Comparison of ENCODE assay signal across 8 cellular contexts in the genomic region with DNA sequence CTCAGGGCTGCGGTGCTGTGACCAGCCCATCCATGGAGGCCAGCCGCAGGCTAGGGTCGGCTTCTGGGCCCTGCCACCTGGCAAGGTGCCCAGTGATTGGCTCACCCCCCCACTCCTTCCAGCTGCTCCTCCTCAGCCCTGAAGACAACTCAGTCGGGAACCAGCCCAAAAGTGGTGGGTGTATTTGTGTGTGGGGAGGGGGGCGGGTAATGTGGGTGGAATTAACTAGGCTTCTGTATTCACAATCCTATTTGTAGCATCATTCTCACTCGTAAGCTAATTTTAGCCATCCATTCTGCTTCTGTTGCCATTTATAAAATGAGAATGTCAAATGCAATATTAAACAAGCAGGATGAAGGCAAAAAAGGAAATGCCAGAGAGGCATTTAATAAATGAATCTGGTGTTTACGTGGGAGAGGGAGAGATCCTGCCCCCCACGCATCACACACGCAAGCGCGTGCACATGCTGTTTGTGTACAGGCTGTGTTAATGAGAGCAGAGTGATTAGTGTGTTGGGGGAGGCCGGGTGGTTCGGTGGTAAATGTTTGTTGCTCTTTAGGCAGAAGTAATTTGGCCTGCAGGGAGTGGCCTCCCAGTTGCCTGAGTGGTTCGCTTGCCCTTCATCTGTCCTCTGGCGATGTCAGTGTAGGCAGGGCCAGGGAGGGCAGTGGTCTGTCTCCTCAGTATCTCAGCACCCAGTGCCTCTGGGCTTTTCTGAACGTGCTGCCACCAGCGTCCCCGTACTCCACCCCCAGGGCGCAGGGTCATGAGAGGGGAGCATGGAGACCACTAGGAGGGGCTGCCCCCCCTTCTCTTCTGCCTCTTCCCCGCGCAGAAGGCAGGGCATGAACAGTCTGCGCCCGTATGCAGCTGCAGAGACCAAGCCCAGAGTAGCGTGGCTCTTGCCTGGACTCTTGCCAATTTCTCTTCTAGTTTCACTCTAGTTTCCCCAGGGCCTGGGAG.
DNase-seq lines count a peak whose midpoint lies in the region; ATAC-seq and TF ChIP-seq lines count a peak whose summit lies in the region.

No MANE protein-coding gene starts in this region.

- H3K36me3 Mint-ChIP-seq in activated naive CD4-positive, alpha-beta T cell treated with anti-CD3 and anti-CD28 coated beads, Interleukin-2, amount 10 ng/mL, durations not matched to agents 7 days and 5 days = peaks cover 28% of the 10 kb centered on the region

- peak overlapping the region in 5 of 10 donors; percentile 1 to 27 (median 25) for H3K4me3 ChIP-seq in heart right ventricle

- H3K27me3 Mint-ChIP-seq in activated naive CD4-positive, alpha-beta T cell treated with anti-CD3 and anti-CD28 coated beads, Interleukin-2, amount 10 ng/mL, durations not matched to agents 7 days and 5 days = no peaks in the 10 kb centered on the region

- intact Hi-C loops in heart right ventricle (cut with DNase I) = loop anchor here in 7 of 10 donors (5.0 to 10.0 kb wide), 6 partner anchors 57 to 1323 kb away; no protein-coding TSS in a partner anchor

- CTCF ChIA-PET in activated naive CD4-positive, alpha-beta T cell treated with anti-CD3 and anti-CD28 coated beads, Interleukin-2, amount 10 ng/mL, durations not matched to agents 7 days and 5 days (lab: Charles Lee) = interaction anchor here (0.8 to 2.1 kb wide), 3 partner anchors 18 to 67 kb away, joined by 3 to 7 read pairs (median 5); no protein-coding TSS in a partner anchor

- H3K9me3 ChIP-seq in heart right ventricle = no peaks in the 10 kb centered on the region

- peaks cover 2% of the 10 kb centered on the region for H3K9me3 Mint-ChIP-seq in activated naive CD4-positive, alpha-beta T cell treated with anti-CD3 and anti-CD28 coated beads, Interleukin-2, amount 10 ng/mL, durations not matched to agents 7 days and 5 days

- H3K27ac Mint-ChIP-seq in activated naive CD4-positive, alpha-beta T cell treated with anti-CD3 and anti-CD28 coated beads, Interleukin-2, amount 10 ng/mL, durations not matched to agents 7 days and 5 days = peak overlapping the region; percentile 94

- ATAC-seq in HG03135 (IDR thresholded peaks at IDR 0.05; ENCODE audit: unreplicated experiment) = peak; percentile 67
- ATAC-seq in heart right ventricle = peak; percentile 73 to 88 (median 82)

- H3K27ac ChIP-seq in heart right ventricle = peak overlapping the region; percentile 70 to 95 (median 87)

- TF ChIP-seq CTCF in heart right ventricle (IDR thresholded peaks at IDR 0.05) = peak in 1 of 9 donors; percentile 21

- H3K4me1 Mint-ChIP-seq in activated naive CD4-positive, alpha-beta T cell treated with anti-CD3 and anti-CD28 coated beads, Interleukin-2, amount 10 ng/mL, durations not matched to agents 7 days and 5 days = peaks cover 82% of the 10 kb centered on the region

- 18 to 23% methylated on average over 24 of the region's 24 CpGs for WGBS in heart right ventricle, 2 donors

- peak; percentile 19 for DNase-seq in stimulated activated CD4-positive, alpha-beta T cell treated with anti-CD3 and anti-CD28 coated beads, Interleukin-1b, Interleukin-23, amount 100 ng/mL, for 48 hours
- no peak for DNase-seq in stimulated activated CD4-positive, alpha-beta T cell treated with anti-CD3 and anti-CD28 coated beads, Interleukin-12 subunit alpha, Interleukin-12 subunit beta, amount 100 ng/mL, for 4 hours
- DNase-seq in NCI-H510A treated with DMSO at 0.1 percent for 48 hours (lab: John Stamatoyannopoulos, UW) (peak; percentile 95), heart right ventricle (peak; percentile 50 to 73), putamen (ENCODE audit: low spot score) (peak; percentile 64), SW 1271 (lab: John Stamatoyannopoulos, UW) (no peak)
- DNase-seq in activated naive CD4-positive, alpha-beta T cell treated with anti-CD3 and anti-CD28 coated beads, Interleukin-2, amount 10 ng/mL, durations not matched to agents 7 days and 5 days = peak; percentile 64

- H3K4me1 ChIP-seq in heart right ventricle = peaks cover 15 to 65% (median 50%) of the 10 kb centered on the region in 9 donors

- H3K27me3 ChIP-seq in heart right ventricle = no peaks in the 10 kb centered on the region

- peak overlapping the region; percentile 49 for H3K4me3 Mint-ChIP-seq in activated naive CD4-positive, alpha-beta T cell treated with anti-CD3 and anti-CD28 coated beads, Interleukin-2, amount 10 ng/mL, durations not matched to agents 7 days and 5 days

- no peaks in the 10 kb centered on the region for H3K36me3 ChIP-seq in heart right ventricle

Comparison
In these comparisons a context has a peak if more than half of its experiments do, and no peak if none do; other contexts are left out.
1. DNase-seq: peak in stimulated activated CD4-positive, alpha-beta T cell treated with anti-CD3 and anti-CD28 coated beads, Interleukin-1b, Interleukin-23, amount 100 ng/mL, for 48 hours (single experiment), NCI-H510A treated with DMSO at 0.1 percent for 48 hours (single experiment), activated naive CD4-positive, alpha-beta T cell treated with anti-CD3 and anti-CD28 coated beads, Interleukin-2, amount 10 ng/mL, durations not matched to agents 7 days and 5 days (single experiment), heart right ventricle (2 of 2) and putamen (single experiment); none in stimulated activated CD4-positive, alpha-beta T cell treated with anti-CD3 and anti-CD28 coated beads, Interleukin-12 subunit alpha, Interleukin-12 subunit beta, amount 100 ng/mL, for 4 hours (single experiment) and SW 1271 (0 of 2).